ENCODE assay signal across 2 cellular contexts in the genomic region with DNA sequence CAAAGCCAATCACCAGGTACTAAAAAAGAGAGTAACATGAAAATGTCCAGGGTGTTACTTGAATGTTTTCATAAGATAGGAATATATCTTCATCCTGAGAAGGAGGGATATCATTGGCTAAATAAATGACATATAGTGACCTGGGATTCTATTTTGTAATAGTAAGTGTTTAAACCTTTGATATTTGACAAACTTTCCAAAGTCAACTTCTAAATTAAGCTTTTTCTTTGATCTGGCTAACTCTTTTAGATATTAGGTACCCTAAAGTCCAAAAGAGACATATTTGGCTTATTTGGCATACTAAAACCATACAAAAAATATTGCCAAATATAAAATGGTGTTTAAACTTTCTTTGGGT.
TF ChIP-seq lines count a peak whose summit lies in the region.

No MANE protein-coding gene starts in this region.

TF ChIP-seq in liver, 16 proteins besides CTCF, POLR2A, EP300 and RAD21:
- TF ChIP-seq MAX (IDR thresholded peaks at IDR 0.05) = peak; percentile 14
- no peak for TF ChIP-seq GABPA (IDR thresholded peaks at IDR 0.05 in 1 of 2, conservative IDR thresholded peaks at IDR 0.05 in 1 of 2)
- TF ChIP-seq, protein P1, sequence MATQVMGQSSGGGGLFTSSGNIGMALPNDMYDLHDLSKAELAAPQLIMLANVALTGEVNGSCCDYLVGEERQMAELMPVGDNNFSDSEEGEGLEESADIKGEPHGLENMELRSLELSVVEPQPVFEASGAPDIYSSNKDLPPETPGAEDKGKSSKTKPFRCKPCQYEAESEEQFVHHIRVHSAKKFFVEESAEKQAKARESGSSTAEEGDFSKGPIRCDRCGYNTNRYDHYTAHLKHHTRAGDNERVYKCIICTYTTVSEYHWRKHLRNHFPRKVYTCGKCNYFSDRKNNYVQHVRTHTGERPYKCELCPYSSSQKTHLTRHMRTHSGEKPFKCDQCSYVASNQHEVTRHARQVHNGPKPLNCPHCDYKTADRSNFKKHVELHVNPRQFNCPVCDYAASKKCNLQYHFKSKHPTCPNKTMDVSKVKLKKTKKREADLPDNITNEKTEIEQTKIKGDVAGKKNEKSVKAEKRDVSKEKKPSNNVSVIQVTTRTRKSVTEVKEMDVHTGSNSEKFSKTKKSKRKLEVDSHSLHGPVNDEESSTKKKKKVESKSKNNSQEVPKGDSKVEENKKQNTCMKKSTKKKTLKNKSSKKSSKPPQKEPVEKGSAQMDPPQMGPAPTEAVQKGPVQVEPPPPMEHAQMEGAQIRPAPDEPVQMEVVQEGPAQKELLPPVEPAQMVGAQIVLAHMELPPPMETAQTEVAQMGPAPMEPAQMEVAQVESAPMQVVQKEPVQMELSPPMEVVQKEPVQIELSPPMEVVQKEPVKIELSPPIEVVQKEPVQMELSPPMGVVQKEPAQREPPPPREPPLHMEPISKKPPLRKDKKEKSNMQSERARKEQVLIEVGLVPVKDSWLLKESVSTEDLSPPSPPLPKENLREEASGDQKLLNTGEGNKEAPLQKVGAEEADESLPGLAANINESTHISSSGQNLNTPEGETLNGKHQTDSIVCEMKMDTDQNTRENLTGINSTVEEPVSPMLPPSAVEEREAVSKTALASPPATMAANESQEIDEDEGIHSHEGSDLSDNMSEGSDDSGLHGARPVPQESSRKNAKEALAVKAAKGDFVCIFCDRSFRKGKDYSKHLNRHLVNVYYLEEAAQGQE (IDR thresholded peaks at IDR 0.05) = peak; percentile 21
- no peak for TF ChIP-seq ATF3 (IDR thresholded peaks at IDR 0.05)
- TF ChIP-seq FOXA2 (IDR thresholded peaks at IDR 0.05) = no peak
- TF ChIP-seq SP1 (IDR thresholded peaks at IDR 0.05) = peak; percentile 11
- TF ChIP-seq RXRA (IDR thresholded peaks at IDR 0.05) = peak; percentile 41 to 59
- TF ChIP-seq HNF4G (IDR thresholded peaks at IDR 0.05) = no peak
- TF ChIP-seq HNF4A (conservative IDR thresholded peaks at IDR 0.05) = peak; percentile 47 to 56
TF ChIP-seq in liver: peak in this region for 5.

TF ChIP-seq in HepG2, 621 proteins besides CTCF, POLR2A, EP300 and RAD21:
- TF ChIP-seq DMAP1 (CRISPR knock-in tag; IDR thresholded peaks at IDR 0.05) (no peak), YEATS4 (CRISPR knock-in tag; IDR thresholded peaks at IDR 0.05; ENCODE audit: borderline replicate concordance) (no peak), ARID2 (CRISPR knock-in tag; IDR thresholded peaks at IDR 0.05; ENCODE audit: borderline replicate concordance) (no peak), CBX2 (IDR thresholded peaks at IDR 0.05; ENCODE audit: low read depth, low read length) (no peak), CBX2 (CRISPR knock-in tag; IDR thresholded peaks at IDR 0.05; ENCODE audit: low read depth) (no peak), ZXDC (CRISPR knock-in tag; IDR thresholded peaks at IDR 0.05) (no peak), ESRRA (CRISPR knock-in tag; IDR thresholded peaks at IDR 0.05; ENCODE audit: low read depth) (no peak), MXD4 (CRISPR knock-in tag; IDR thresholded peaks at IDR 0.05) (no peak)
